ENCODE assay signal across 1 cellular context in genomic region chr9:129823934-129824601, GRCh38.
A peak's percentile ranks its signal among the peaks of the same experiment; 100 is the strongest.
TF ChIP-seq lines count a peak whose summit lies in the region.

Gene TOR1A, minus strand, starts transcription at chr9:129824136. Its CDS starts 51 bp downstream, at chr9:129824085.

TF ChIP-seq in K562, 482 proteins besides CTCF, POLR2A, EP300 and RAD21 (continued from another document):
- peak; percentile 76; the same call in 1 of the 2 replicates for TF ChIP-seq AFF4 (CRISPR knock-in tag; IDR thresholded peaks at IDR 0.05)
- TF ChIP-seq NR4A1 (CRISPR knock-in tag; IDR thresholded peaks at IDR 0.05) = peak; percentile 89; the same call in 1 of the 2 replicates
- peak; percentile 81; the same call in 1 of the 2 replicates for TF ChIP-seq NR4A1 (tag; IDR thresholded peaks at IDR 0.05)
- peak; percentile 91 for TF ChIP-seq E2F8 (IDR thresholded peaks at IDR 0.05; ENCODE audit: low read depth, partially characterized antibody)
- peak; percentile 88 for TF ChIP-seq CREB3L1 (IDR thresholded peaks at IDR 0.05; ENCODE audit: borderline replicate concordance, low read depth)
